Comparison of ENCODE assay signal across 8 cellular contexts in the genomic region with DNA sequence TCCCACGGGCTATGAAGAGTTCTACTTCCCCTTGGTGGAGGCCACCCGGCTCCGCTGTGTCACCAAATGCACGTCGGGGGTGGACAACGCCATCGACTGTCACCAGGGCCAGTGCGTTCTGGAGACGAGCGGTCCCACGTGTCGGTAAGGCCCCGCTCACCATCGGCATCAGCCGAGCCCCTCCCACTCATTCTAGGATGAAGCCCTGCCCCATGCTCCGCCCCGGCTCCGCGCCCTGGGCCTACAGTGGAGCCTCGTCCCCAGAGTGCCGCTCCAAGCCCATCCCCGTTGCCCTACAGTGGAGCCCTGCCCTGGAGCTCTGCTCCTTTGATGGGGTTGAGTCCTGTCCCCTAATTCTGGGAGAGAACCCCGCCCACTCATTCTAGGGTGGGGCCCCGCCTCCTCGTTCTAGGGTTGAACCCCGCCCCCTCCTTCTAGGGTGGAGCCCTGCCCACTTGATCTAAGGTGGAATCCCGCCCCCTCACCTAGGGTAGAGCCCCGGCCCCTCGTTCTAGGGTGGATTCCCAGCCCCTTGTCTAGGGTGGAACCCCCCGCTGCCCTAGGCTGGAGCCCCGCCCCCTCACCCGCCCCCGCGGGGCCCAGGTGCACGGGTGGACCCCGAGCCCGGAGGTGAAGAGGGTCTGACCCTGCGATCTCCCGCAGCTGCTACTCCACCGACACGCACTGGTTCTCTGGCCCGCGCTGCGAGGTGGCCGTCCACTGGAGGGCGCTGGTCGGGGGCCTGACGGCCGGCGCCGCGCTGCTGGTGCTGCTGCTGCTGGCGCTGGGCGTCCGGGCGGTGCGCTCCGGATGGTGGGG. TPM values are rescaled to one million over a fixed set of nuclear protein-coding genes. Genes with fewer than 3 reads are reported as not detected.
A peak's percentile ranks its signal among the peaks of the same experiment; 100 is the strongest.
DNase-seq lines count a peak whose midpoint lies in the region; TF ChIP-seq lines count a peak whose summit lies in the region.

No MANE protein-coding gene starts in this region.

- peaks cover 37% of the 10 kb centered on the region for H3K27me3 ChIP-seq in HUES64 (ENCODE audit: insufficient read depth, low read length)
- H3K27me3 ChIP-seq in neutrophil, result peaks cover 82% of the 10 kb centered on the region
- H3K27me3 ChIP-seq in thyroid gland, result peaks cover 30% of the 10 kb centered on the region

- H3K9me3 ChIP-seq in HUES64 (ENCODE audit: insufficient read depth, low read depth, low read length) (no peaks in the 10 kb centered on the region), neutrophil (no peaks in the 10 kb centered on the region), thyroid gland (no peaks in the 10 kb centered on the region)

- no peak for TF ChIP-seq POLR2A in thyroid gland (IDR thresholded peaks at IDR 0.05)

- peak; percentile 88 for TF ChIP-seq CTCF in GM12864 (IDR thresholded peaks at IDR 0.05; ENCODE audit: low read depth, low read length, missing control alignments)
- peak; percentile 86 for TF ChIP-seq CTCF in fibroblast of villous mesenchyme (IDR thresholded peaks at IDR 0.05; ENCODE audit: insufficient read depth, low read depth, low read length)
- peak; percentile 11 for TF ChIP-seq CTCF in neutrophil (IDR thresholded peaks at IDR 0.05)
- peak in 4 of 6 experiments; percentile 31 to 87 (median 50) for TF ChIP-seq CTCF in thyroid gland (IDR thresholded peaks at IDR 0.05)

- peaks cover 16% of the 10 kb centered on the region for H3K4me1 ChIP-seq in HUES64 (ENCODE audit: insufficient read depth, low read length)
- H3K4me1 ChIP-seq in neutrophil (ENCODE audit: control insufficient read depth in 1 of 2, insufficient read depth in 1 of 2, low read depth in 1 of 2, low read length in 1 of 2), result peaks cover 4 to 12% of the 10 kb centered on the region in 2 experiments
- H3K4me1 ChIP-seq in thyroid gland, result peaks cover 9 to 18% of the 10 kb centered on the region in 2 donors

- H3K27ac ChIP-seq in HUES64 (ENCODE audit: low read depth, low read length) (no peak overlapping the region), neutrophil (peak overlapping the region; percentile 15), thyroid gland (no peak overlapping the region)

- intact Hi-C loops in thyroid gland (cut with DNase I), result no loop called here

- under 1% methylated on average over 58 of the region's 58 CpGs for WGBS in HUES64
- 5 to 8% methylated on average over 29 to 41 of the region's 58 CpGs for WGBS in thyroid gland, 2 donors

- DNase-seq in GM12864 (ENCODE audit: low read depth), result no peak
- peak; percentile 25 for DNase-seq in activated CD8-positive, alpha-beta memory T cell treated with anti-CD3 and anti-CD28 coated beads, Interleukin-2, amount 50 U/mL, for 24 hours (ENCODE audit: extremely low read depth)
- DNase-seq in fibroblast of villous mesenchyme (ENCODE audit: low read depth), result peak; percentile 56
- peak; percentile 58 to 59 for DNase-seq in thyroid gland
- no peak for DNase-seq in GDM1 (lab: John Stamatoyannopoulos, UW)
- DNase-seq in OCI-M1 (lab: John Stamatoyannopoulos, UW), result no peak

- H3K4me3 ChIP-seq in GM12864 (ENCODE audit: low read depth, low read length) (no peak overlapping the region), HUES64 (ENCODE audit: low read length) (peak overlapping the region; percentile 54), fibroblast of villous mesenchyme (ENCODE audit: low read depth, low read length) (peak overlapping the region; percentile 35), neutrophil (ENCODE audit: low read depth in 1 of 2, low read length in 1 of 2) (peak overlapping the region in 1 of 2 experiments; percentile 35), thyroid gland (replicated peaks in 1 of 3) (peak overlapping the region in 1 of 3 donors; percentile 3)

- no peak overlapping the region for H3K9ac ChIP-seq in HUES64 (ENCODE audit: low read depth, low read length)

- H3K36me3 ChIP-seq in HUES64 (ENCODE audit: insufficient read depth, low read length) (no peaks in the 10 kb centered on the region), neutrophil (no peaks in the 10 kb centered on the region), thyroid gland (no peaks in the 10 kb centered on the region)

RNA-seq across cellular contexts. Expression of a gene that starts 3.4 kb away (rescaled TPM):
- 6.7 TPM for polyA plus RNA-seq in HUES64 (2013, experiment 1 of 2)
- 9.8 TPM for polyA plus RNA-seq in HUES64 (2013, experiment 2 of 2)
- under 0.01 TPM in 1 of 2 replicates, not detected in the other for total RNA-seq in fibroblast of villous mesenchyme
- not detected for total RNA-seq in thyroid gland

RNA-seq across cellular contexts. Expression of a gene that starts 16.6 kb away (rescaled TPM):
- polyA plus RNA-seq in HUES64 (2013, experiment 1 of 2), result 21.9 TPM
- polyA plus RNA-seq in HUES64 (2013, experiment 2 of 2), result 30.2 TPM
- total RNA-seq in fibroblast of villous mesenchyme (not detected in 2 replicates), thyroid gland (under 1 TPM; under 0.01 to 0.29 (median 0.22) TPM)

RNA-seq across cellular contexts. Expression of a gene that starts 53.9 kb away (rescaled TPM):
- polyA plus RNA-seq in HUES64 (2013, experiment 1 of 2), result not detected
- not detected for polyA plus RNA-seq in HUES64 (2013, experiment 2 of 2)
- not detected in 2 replicates for total RNA-seq in fibroblast of villous mesenchyme
- total RNA-seq in thyroid gland, result not detected

Comparison
In these comparisons a context has a peak if more than half of its experiments do, and no peak if none do; other contexts are left out.
1. DNase-seq: peak in activated CD8-positive, alpha-beta memory T cell treated with anti-CD3 and anti-CD28 coated beads, Interleukin-2, amount 50 U/mL, for 24 hours (single experiment), fibroblast of villous mesenchyme (single experiment) and thyroid gland (2 of 2); none in GM12864 (single experiment), GDM1 (single experiment) and OCI-M1 (single experiment).
2. CTCF ChIP-seq: peak in every context shown above with its lines; median percentile 88 in GM12864; 86 in fibroblast of villous mesenchyme; 50 in thyroid gland; 11 in neutrophil.